ENCODE assay signal across 10 cellular contexts in genomic region chr17:19150678-19151280, GRCh38. TPM values are rescaled to one million over a fixed set of nuclear protein-coding genes. Genes with fewer than 3 reads are reported as not detected.
DNase-seq lines count a peak whose midpoint lies in the region; ATAC-seq, FAIRE-seq and TF ChIP-seq lines count a peak whose summit lies in the region.
"Not testable (repeated sequence)": the region's sequence is repeated elsewhere in the genome, so short reads cannot be mapped to it uniquely, and the experiment has no call there.
"Had no signal": no experiment of that assay in that cellular context is flagged by ENCODE, and none has a peak within 500 bp of the region (broad histone marks: within the 10 kb centered on the region; RNA-seq: fewer than 3 reads in every experiment).

No MANE protein-coding gene starts in this region.

- H3K4me3 Mint-ChIP-seq in CD8-positive, alpha-beta T cell; GM23338; activated CD4-positive, alpha-beta T cell treated with anti-CD3 and anti-CD28 coated beads for 36 hours; stimulated activated naive B cell treated with anti-CD40 and anti-IgM and Interleukin-4, amounts not matched to agents 10 μg/mL and 1 μg/mL and 100 μg/mL, for 72 hours: not testable (repeated sequence)

- not testable (repeated sequence) for DNase-seq in CD8-positive, alpha-beta T cell; GM23338 (ENCODE audit: low spot score); OCI-LY7 (ENCODE audit: low spot score); activated CD4-positive, alpha-beta T cell treated with anti-CD3 and anti-CD28 coated beads for 36 hours; K562 (ENCODE audit: extremely low read depth in 1 of 4, low spot score in 3 of 4); stimulated activated naive B cell treated with anti-CD40 and anti-IgM and Interleukin-4, amounts not matched to agents 10 μg/mL and 1 μg/mL and 100 μg/mL, for 72 hours

- not testable (repeated sequence) for H3K36me3 ChIP-seq in CD8-positive, alpha-beta T cell (ENCODE audit: insufficient read depth, low read length); GM23338 (ENCODE audit: insufficient read depth); OCI-LY7 (ENCODE audit: insufficient read depth, low read length); K562 (ENCODE audit: control insufficient read depth, insufficient read depth, low read length)

- H3K9me1 ChIP-seq in K562 (ENCODE audit: control insufficient read depth, insufficient read depth, low read length), result not testable (repeated sequence)

- TF ChIP-seq CTCF in CD8-positive, alpha-beta T cell (IDR thresholded peaks at IDR 0.05); GM23338 (conservative IDR thresholded peaks at IDR 0.05; ENCODE audit: low read depth in 2 of 2); OCI-LY7 (conservative IDR thresholded peaks at IDR 0.05; ENCODE audit: low read length); K562 (IDR thresholded peaks at IDR 0.05 in 2 of 3, conservative IDR thresholded peaks at IDR 0.05 in 1 of 3; ENCODE audit: insufficient read depth in 2 of 3, low read depth in 1 of 3, low read length in 3 of 3): not testable (repeated sequence)

- not testable (repeated sequence) for H3K79me2 ChIP-seq in GM23338 (replicated peaks; ENCODE audit: insufficient read depth); OCI-LY7 (ENCODE audit: insufficient read depth, low read depth, low read length); K562 (ENCODE audit: control insufficient read depth, insufficient read depth, low read length)

- not testable (repeated sequence) for H3K9me2 ChIP-seq in GM23338 (ENCODE audit: insufficient read depth); OCI-LY7 (ENCODE audit: insufficient read depth, low read length)

- not testable (repeated sequence) for H3K4me1 Mint-ChIP-seq in CD8-positive, alpha-beta T cell (ENCODE audit: low read depth); GM23338; activated CD4-positive, alpha-beta T cell treated with anti-CD3 and anti-CD28 coated beads for 36 hours; stimulated activated naive B cell treated with anti-CD40 and anti-IgM and Interleukin-4, amounts not matched to agents 10 μg/mL and 1 μg/mL and 100 μg/mL, for 72 hours

- FAIRE-seq in K562 (lab: Jason Lieb, UNC), result not testable (repeated sequence)

- H3K27me3 Mint-ChIP-seq in CD8-positive, alpha-beta T cell (ENCODE audit: low read depth); GM23338 (ENCODE audit: insufficient read depth, low read depth, poor library complexity); activated CD4-positive, alpha-beta T cell treated with anti-CD3 and anti-CD28 coated beads for 36 hours; stimulated activated naive B cell treated with anti-CD40 and anti-IgM and Interleukin-4, amounts not matched to agents 10 μg/mL and 1 μg/mL and 100 μg/mL, for 72 hours: not testable (repeated sequence)

- not testable (repeated sequence) for H3K9ac ChIP-seq in K562 (ENCODE audit: insufficient read depth in 1 of 2, low read depth in 2 of 2, low read length in 2 of 2)

- TSS peak; percentile 55 for BruUV-seq in OCI-LY7 (replicated peaks; lab: Mats Ljungman, UMichigan)
- not testable (repeated sequence) for BruUV-seq in K562 (replicated peaks; lab: Mats Ljungman, UMichigan)

- not testable (repeated sequence) for H3K27ac ChIP-seq in CD8-positive, alpha-beta T cell (ENCODE audit: low read depth, low read length); GM23338 (ENCODE audit: low read depth); OCI-LY7 (ENCODE audit: low read depth, low read length, poor library complexity, severe bottlenecking); K562 (ENCODE audit: extremely low read depth, low read depth, low read length)

- H3K4me1 ChIP-seq in CD8-positive, alpha-beta T cell (ENCODE audit: insufficient read depth, low read length); GM23338 (ENCODE audit: insufficient read depth); OCI-LY7 (ENCODE audit: insufficient read depth, low read length, poor library complexity, severe bottlenecking); K562 (replicated peaks in 1 of 2; ENCODE audit: control insufficient read depth in 2 of 2, insufficient read depth in 2 of 2, low read length in 2 of 2): not testable (repeated sequence)

- not testable (repeated sequence) for H3K9me3 ChIP-seq in CD8-positive, alpha-beta T cell (ENCODE audit: low read length); OCI-LY7 (ENCODE audit: low read length); K562 (replicated peaks; ENCODE audit: control insufficient read depth, insufficient read depth, low read depth, low read length)

- not testable (repeated sequence) for TF ChIP-seq EP300 in K562 (IDR thresholded peaks at IDR 0.05; ENCODE audit: low read length)

- not testable (repeated sequence) for H3F3A ChIP-seq in GM23338 (replicated peaks; ENCODE audit: low read depth)

- not testable (repeated sequence) for H3K27ac Mint-ChIP-seq in CD8-positive, alpha-beta T cell; GM23338; activated CD4-positive, alpha-beta T cell treated with anti-CD3 and anti-CD28 coated beads for 36 hours; stimulated activated naive B cell treated with anti-CD40 and anti-IgM and Interleukin-4, amounts not matched to agents 10 μg/mL and 1 μg/mL and 100 μg/mL, for 72 hours

- H3K4me3 ChIP-seq in CD8-positive, alpha-beta T cell (ENCODE audit: low read depth, low read length); GM23338; OCI-LY7 (ENCODE audit: low read depth, low read length, poor library complexity, severe bottlenecking); K562: not testable (repeated sequence)

- H3K36me3 Mint-ChIP-seq in CD8-positive, alpha-beta T cell; GM23338 (ENCODE audit: low read depth); activated CD4-positive, alpha-beta T cell treated with anti-CD3 and anti-CD28 coated beads for 36 hours (ENCODE audit: low read depth); stimulated activated naive B cell treated with anti-CD40 and anti-IgM and Interleukin-4, amounts not matched to agents 10 μg/mL and 1 μg/mL and 100 μg/mL, for 72 hours: not testable (repeated sequence)

- not testable (repeated sequence) for TF ChIP-seq RAD21 in K562 (CRISPR knock-in tag; conservative IDR thresholded peaks at IDR 0.05 in 1 of 2, IDR thresholded peaks at IDR 0.05 in 1 of 2)

- not testable (repeated sequence) for TF ChIP-seq POLR2A in K562 (conservative IDR thresholded peaks at IDR 0.05)

- POLR2A ChIA-PET in CD8-positive, alpha-beta T cell (lab: Charles Lee); OCI-LY7 (lab: Charles Lee); activated CD4-positive, alpha-beta T cell treated with anti-CD3 and anti-CD28 coated beads for 36 hours (lab: Charles Lee); K562 (lab: Yijun Ruan, JAX): not testable (repeated sequence)

- intact Hi-C loops in CD8-positive, alpha-beta T cell (cut with DNase I, micrococcal nuclease); OCI-LY7 (cut with micrococcal nuclease; ENCODE audit: unreplicated experiment); activated CD4-positive, alpha-beta T cell treated with anti-CD3 and anti-CD28 coated beads for 36 hours (cut with DNase I, micrococcal nuclease); K562 (cut with micrococcal nuclease): not testable (repeated sequence)

- not testable (repeated sequence) for H3K27me3 ChIP-seq in CD8-positive, alpha-beta T cell (ENCODE audit: insufficient read depth, low read length); GM23338 (ENCODE audit: insufficient read depth); K562 (ENCODE audit: control insufficient read depth in 2 of 2, insufficient read depth in 2 of 2, low read length in 2 of 2)

- not testable (repeated sequence) for H2AFZ ChIP-seq in GM23338; OCI-LY7 (ENCODE audit: low read length); K562 (ENCODE audit: low read depth, low read length)

- in situ Hi-C loops in K562 (cut with MboI), result not testable (repeated sequence)

- CTCF ChIA-PET in CD8-positive, alpha-beta T cell (lab: Charles Lee); OCI-LY7 (lab: Charles Lee; ENCODE audit: unreplicated experiment); activated CD4-positive, alpha-beta T cell treated with anti-CD3 and anti-CD28 coated beads for 36 hours (lab: Charles Lee); K562 (lab: Yijun Ruan, JAX; ENCODE audit: low intra/inter-chr PET ratio): not testable (repeated sequence)

- ATAC-seq in CD8-positive, alpha-beta T cell, result peak; percentile 26
- ATAC-seq in GM23338, result peak; percentile 82
- peak; percentile 19 for ATAC-seq in activated CD4-positive, alpha-beta T cell treated with anti-CD3 and anti-CD28 coated beads for 36 hours
- ATAC-seq in K562, result peak; percentile 83
- ATAC-seq in stimulated activated naive B cell treated with anti-CD40 and anti-IgM and Interleukin-4, amounts not matched to agents 10 μg/mL and 1 μg/mL and 100 μg/mL, for 72 hours (replicated peaks), result peak; percentile 29 to 65

- H4K20me1 ChIP-seq in GM23338 (replicated peaks; ENCODE audit: insufficient read depth); OCI-LY7 (ENCODE audit: insufficient read depth, low read length); K562 (replicated peaks; ENCODE audit: control insufficient read depth, insufficient read depth, low read length): not testable (repeated sequence)

- not testable (repeated sequence) for H3K4me2 ChIP-seq in GM23338; OCI-LY7 (ENCODE audit: low read length); K562 (ENCODE audit: insufficient read depth, low read length)

- no CpG with 5 or more reads among the region's 6 CpGs for WGBS in K562 (ENCODE audit: insufficient coverage, low coverage, missing lambda C conversion rate)

- H3K9me3 Mint-ChIP-seq in CD8-positive, alpha-beta T cell; GM23338; activated CD4-positive, alpha-beta T cell treated with anti-CD3 and anti-CD28 coated beads for 36 hours (ENCODE audit: low read depth); stimulated activated naive B cell treated with anti-CD40 and anti-IgM and Interleukin-4, amounts not matched to agents 10 μg/mL and 1 μg/mL and 100 μg/mL, for 72 hours: not testable (repeated sequence)

RNA-seq across cellular contexts. Expression of gene GRAPL, which starts 23.4 kb away (rescaled TPM):
- 10 to 100 TPM; 15.7 to 18.7 TPM for total RNA-seq in CD8-positive, alpha-beta T cell
- total RNA-seq in GM23338 (2014; rRNA removed; shearing (Covaris generic)), result 0.28 TPM in 1 of 2 replicates, not detected in the other
- not detected in 2 replicates for polyA plus RNA-seq in GM23338 (2016; fragmentation: Nextera tagmentation; extraction: Ambion mirVana)
- 121 and 138 TPM in 2 replicates for total RNA-seq in OCI-LY7 (2014; rRNA removed; shearing (Covaris generic))
- 209 and 261 TPM in 2 replicates for total RNA-seq in OCI-LY7 (2022)
- total RNA-seq in activated CD4-positive, alpha-beta T cell treated with anti-CD3 and anti-CD28 coated beads for 36 hours, result 1 to 10 TPM; 2.9 to 4.0 TPM
- 0.48 and 0.81 TPM in 2 replicates for total RNA-seq in K562 (2011; cell fraction: chromatin; rRNA removed; ENCODE audit: low replicate concordance)
- total RNA-seq in K562 (2011; cell fraction: nucleolus; rRNA removed), result not detected in 2 replicates
- total RNA-seq in K562 (2011; cell fraction: nucleoplasm; rRNA removed), result 0.37 TPM in 1 of 2 replicates, not detected in the other
- not detected in 2 replicates for total RNA-seq in K562 (2014; rRNA removed)
- not detected in 2 replicates for total RNA-seq in K562 (2014; rRNA removed; fragmentation: Illumina TruSeq; extraction: Trizol)
- not detected in 2 replicates for total RNA-seq in K562 (2015; rRNA removed; fragmentation: Illumina TruSeq; extraction: Trizol)
- total RNA-seq in K562 (2021), result 0.22 TPM in 1 of 2 replicates, not detected in the other
- polyA plus RNA-seq in K562 (2011; rRNA removed), result 0.11 TPM in 1 of 2 replicates, not detected in the other
- not detected in 2 replicates for polyA plus RNA-seq in K562 (2011; cell fraction: cytosol; rRNA removed)
- not detected in 2 replicates for polyA plus RNA-seq in K562 (2011; cell fraction: nucleus; rRNA removed)
- not detected in 2 replicates for polyA plus RNA-seq in K562 (2012)
- not detected in 2 replicates for polyA plus RNA-seq in K562 (2014; fragmentation: Illumina TruSeq; extraction: Trizol)
- polyA plus RNA-seq in K562 (2014; fragmentation: Nextera tagmentation; extraction: Ambion mirVana), result not detected
- not detected in 2 replicates for polyA plus RNA-seq in K562 (2014; rRNA removed)
- not detected in 2 replicates for polyA minus RNA-seq in K562 (2011; rRNA and poly(A)+ RNA removed)
- polyA minus RNA-seq in K562 (2011; cell fraction: cytosol; rRNA and poly(A)+ RNA removed), result not detected in 2 replicates
- polyA minus RNA-seq in K562 (2011; cell fraction: nucleus; rRNA and poly(A)+ RNA removed), result not detected in 2 replicates
- total RNA-seq: A172, Daoy, G401 had no signal
- polyA plus RNA-seq: BJ had no signal

Comparison
In these comparisons a context has a peak if more than half of its experiments do, and no peak if none do; other contexts are left out.
1. ATAC-seq: peak in every context shown above with its lines; median percentile 83 in K562; 82 in GM23338; 47 in stimulated activated naive B cell treated with anti-CD40 and anti-IgM and Interleukin-4, amounts not matched to agents 10 μg/mL and 1 μg/mL and 100 μg/mL, for 72 hours; 26 in CD8-positive, alpha-beta T cell; 19 in activated CD4-positive, alpha-beta T cell treated with anti-CD3 and anti-CD28 coated beads for 36 hours.
2. RNA of gene GRAPL, which starts 23.4 kb away (total RNA-seq): 121 to 261 TPM in OCI-LY7; 15.7 to 18.7 TPM in CD8-positive, alpha-beta T cell, 2.9 to 4.0 TPM in activated CD4-positive, alpha-beta T cell treated with anti-CD3 and anti-CD28 coated beads for 36 hours, 0.28 TPM in GM23338 and 0.22 to 0.81 TPM in K562; every median in the first group is over 4 times any median in the second.